ENCODE assay signal across 24 cellular contexts in the genomic region with DNA sequence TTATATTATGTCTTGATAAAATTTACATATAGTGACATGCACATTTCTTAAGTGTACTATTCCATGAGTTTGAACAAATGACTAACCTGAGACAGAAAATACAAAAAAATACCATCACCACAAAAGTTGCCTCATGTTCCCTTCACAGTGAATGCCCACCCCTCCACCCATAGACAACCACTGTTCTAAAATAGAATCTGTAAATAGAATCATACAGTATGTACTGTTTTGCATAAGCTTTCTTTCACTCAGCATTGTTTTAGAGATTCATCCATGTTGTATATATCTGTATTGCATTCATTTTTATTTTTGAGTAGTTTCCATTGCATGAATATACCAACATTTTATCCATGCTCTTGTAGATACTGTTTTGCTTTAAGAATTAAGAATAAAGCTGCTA.
"Had no signal": no experiment of that assay in that cellular context is flagged by ENCODE, and none has a peak within 500 bp of the region (broad histone marks: within the 10 kb centered on the region; RNA-seq: fewer than 3 reads in every experiment).

No MANE protein-coding gene starts in this region.

- H3K4me1 Mint-ChIP-seq: nephron had no signal

- H3K27me3 Mint-ChIP-seq: effector memory CD8-positive, alpha-beta T cell; stimulated activated naive CD8-positive, alpha-beta T cell treated with anti-CD3 and anti-CD28 coated beads, Interleukin-15, amount 100 ng/mL, for 72 hours had no signal

- H3K9me3 Mint-ChIP-seq: effector memory CD8-positive, alpha-beta T cell had no signal

- H3K27ac Mint-ChIP-seq: effector memory CD8-positive, alpha-beta T cell; nephron; stimulated activated naive CD8-positive, alpha-beta T cell treated with anti-CD3 and anti-CD28 coated beads, Interleukin-15, amount 100 ng/mL, for 72 hours; T-helper 2 cell treated with Interferon-gamma antibody and Interleukin-4, amounts not matched to agents 5 μg/mL and 100 μg/mL, for 36 hours had no signal

- H3K27me3 ChIP-seq: gastrocnemius medialis, neutrophil, right lobe of liver, upper lobe of right lung had no signal

- H3K27ac ChIP-seq: gastrocnemius medialis, left ventricle myocardium inferior, neutrophil, right lobe of liver, upper lobe of right lung had no signal

- H3K9me3 ChIP-seq: gastrocnemius medialis, mucosa of descending colon, neutrophil, right lobe of liver, upper lobe of right lung had no signal

- ATAC-seq: effector memory CD8-positive, alpha-beta T cell; gastrocnemius medialis; mucosa of descending colon; right lobe of liver; stimulated activated naive CD8-positive, alpha-beta T cell treated with anti-CD3 and anti-CD28 coated beads, Interleukin-15, amount 100 ng/mL, for 72 hours; upper lobe of right lung had no signal

- DNase-seq: activated CD4-positive, alpha-beta T cell treated with anti-CD3 and anti-CD28 coated beads for 4 hours; activated CD4-positive, alpha-beta T cell treated with anti-CD3 and anti-CD28 coated beads, Interleukin-2, amount 50 U/mL, for 48 hours; activated CD4-positive, CD25-positive, alpha-beta regulatory T cell; activated CD8-positive, alpha-beta memory T cell treated with anti-CD3 and anti-CD28 coated beads for 24 hours; activated gamma-delta T cell treated with Interleukin-2 at 50 U/mL for 16 hours; activated naive CD4-positive, alpha-beta T cell treated with anti-CD3 and anti-CD28 coated beads, Interleukin-2, amount 50 U/mL, for 16 hours; amniotic stem cell; caudate nucleus; cortex of kidney; effector memory CD8-positive, alpha-beta T cell; erythroblast; gastrocnemius medialis; glutamatergic neuron; islet precursor cell; left ventricle myocardium inferior; mucosa of descending colon; right lobe of liver; stimulated activated CD4-positive, alpha-beta T cell treated with anti-CD3 and anti-CD28 coated beads, Interleukin-4, amount 100 ng/mL, for 1 hour; stimulated activated naive CD8-positive, alpha-beta T cell treated with anti-CD3 and anti-CD28 coated beads, Interleukin-15, amount 100 ng/mL, for 72 hours; substantia nigra; upper lobe of right lung had no signal

- H3K4me3 Mint-ChIP-seq: effector memory CD8-positive, alpha-beta T cell; nephron; stimulated activated naive CD8-positive, alpha-beta T cell treated with anti-CD3 and anti-CD28 coated beads, Interleukin-15, amount 100 ng/mL, for 72 hours; T-helper 2 cell treated with Interferon-gamma antibody and Interleukin-4, amounts not matched to agents 5 μg/mL and 100 μg/mL, for 36 hours had no signal
